ENCODE assay signal across 15 cellular contexts in genomic region chr10:36116751-36117150, GRCh38.
"Had no signal": no experiment of that assay in that cellular context is flagged by ENCODE, and none has a peak within 500 bp of the region (broad histone marks: within the 10 kb centered on the region; RNA-seq: fewer than 3 reads in every experiment).

No MANE protein-coding gene starts in this region.

- H3K4me3 ChIP-seq: left lung had no signal

- H3K4me3 Mint-ChIP-seq: activated B cell treated with CpG ODN at 0.5 μM for 24 hours; activated CD4-positive, alpha-beta T cell treated with anti-CD3 and anti-CD28 coated beads, Interleukin-2, amount 10 ng/mL, durations not matched to agents 7 days and 5 days; activated naive CD8-positive, alpha-beta T cell treated with anti-CD3 and anti-CD28 coated beads, Interleukin-2, amount 50 U/mL, for 24 hours; neural crest cell; stimulated activated effector memory CD8-positive, alpha-beta T cell treated with anti-CD3 and anti-CD28 coated beads, Interleukin-12 subunit alpha, Interleukin-12 subunit beta, amount 100 ng/mL, for 72 hours; T-helper 17 cell had no signal

- H3K9me3 ChIP-seq: left lung, pancreas had no signal

- H3K27me3 Mint-ChIP-seq: activated B cell treated with CpG ODN at 0.5 μM for 24 hours; activated CD4-positive, alpha-beta T cell treated with anti-CD3 and anti-CD28 coated beads, Interleukin-2, amount 10 ng/mL, durations not matched to agents 7 days and 5 days; activated naive CD8-positive, alpha-beta T cell treated with anti-CD3 and anti-CD28 coated beads, Interleukin-2, amount 50 U/mL, for 24 hours; T-helper 17 cell had no signal

- H3K36me3 ChIP-seq: left lung, pancreas had no signal

- H3K4me1 Mint-ChIP-seq: activated B cell treated with CpG ODN at 0.5 μM for 24 hours; activated CD4-positive, alpha-beta T cell treated with anti-CD3 and anti-CD28 coated beads, Interleukin-2, amount 10 ng/mL, durations not matched to agents 7 days and 5 days; activated naive CD8-positive, alpha-beta T cell treated with anti-CD3 and anti-CD28 coated beads, Interleukin-2, amount 50 U/mL, for 24 hours; neural crest cell; stimulated activated effector memory CD8-positive, alpha-beta T cell treated with anti-CD3 and anti-CD28 coated beads, Interleukin-12 subunit alpha, Interleukin-12 subunit beta, amount 100 ng/mL, for 72 hours; T-helper 17 cell had no signal

- FAIRE-seq: pancreas, small intestine had no signal

- H3K27ac Mint-ChIP-seq: activated B cell treated with CpG ODN at 0.5 μM for 24 hours; activated CD4-positive, alpha-beta T cell treated with anti-CD3 and anti-CD28 coated beads, Interleukin-2, amount 10 ng/mL, durations not matched to agents 7 days and 5 days; activated naive CD8-positive, alpha-beta T cell treated with anti-CD3 and anti-CD28 coated beads, Interleukin-2, amount 50 U/mL, for 24 hours; stimulated activated effector memory CD8-positive, alpha-beta T cell treated with anti-CD3 and anti-CD28 coated beads, Interleukin-12 subunit alpha, Interleukin-12 subunit beta, amount 100 ng/mL, for 72 hours; T-helper 17 cell had no signal

- H3K4me1 ChIP-seq: left lung had no signal

- ATAC-seq: activated naive CD8-positive, alpha-beta T cell treated with anti-CD3 and anti-CD28 coated beads, Interleukin-2, amount 50 U/mL, for 24 hours; left lung; pancreas; stimulated activated effector memory CD8-positive, alpha-beta T cell treated with anti-CD3 and anti-CD28 coated beads, Interleukin-12 subunit alpha, Interleukin-12 subunit beta, amount 100 ng/mL, for 72 hours; T-helper 17 cell had no signal

- DNase-seq: activated B cell treated with CpG ODN at 0.5 μM for 24 hours; activated CD4-positive, alpha-beta T cell treated with anti-CD3 and anti-CD28 coated beads, Interleukin-2, amount 10 ng/mL, durations not matched to agents 7 days and 5 days; activated CD8-positive, alpha-beta memory T cell treated with anti-CD3 and anti-CD28 coated beads for 24 hours; activated naive CD4-positive, alpha-beta T cell treated with Interleukin-2 at 50 U/mL for 16 hours; activated naive CD8-positive, alpha-beta T cell treated with anti-CD3 and anti-CD28 coated beads, Interleukin-2, amount 50 U/mL, for 24 hours; dermis blood vessel endothelial cell; islet precursor cell; left lung; pancreas; retina; small intestine; T-helper 17 cell; trophoblast cell had no signal

- H3K9me3 Mint-ChIP-seq: activated B cell treated with CpG ODN at 0.5 μM for 24 hours; activated CD4-positive, alpha-beta T cell treated with anti-CD3 and anti-CD28 coated beads, Interleukin-2, amount 10 ng/mL, durations not matched to agents 7 days and 5 days; neural crest cell had no signal

- H3K27ac ChIP-seq: left lung had no signal

- H3K36me3 Mint-ChIP-seq: stimulated activated effector memory CD8-positive, alpha-beta T cell treated with anti-CD3 and anti-CD28 coated beads, Interleukin-12 subunit alpha, Interleukin-12 subunit beta, amount 100 ng/mL, for 72 hours had no signal

- H3K27me3 ChIP-seq: left lung, pancreas had no signal
